In the genomic region with DNA sequence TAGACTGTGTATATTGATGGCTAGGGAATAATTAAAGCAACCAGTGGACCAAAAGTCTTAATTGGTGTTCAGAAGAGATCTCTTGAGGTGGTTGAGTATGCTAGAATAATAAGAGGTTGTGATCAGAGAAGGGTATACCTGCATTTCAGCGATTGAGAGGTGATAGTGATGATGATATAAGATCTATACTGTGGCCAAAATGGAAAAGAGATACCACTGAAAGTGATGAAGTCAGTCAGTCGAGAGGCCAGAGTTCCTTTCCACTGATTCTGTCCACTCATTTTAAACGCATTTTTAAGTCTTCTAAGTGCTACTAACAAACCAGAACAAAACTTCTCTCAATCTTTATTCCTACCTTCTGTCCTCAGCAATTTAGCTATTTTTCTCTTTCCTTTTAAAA, we compare ENCODE assay signal across 1 cellular context.
TF ChIP-seq lines count a peak whose summit lies in the region.

No MANE protein-coding gene starts in this region.

TF ChIP-seq in HepG2, 621 proteins besides CTCF, POLR2A, EP300 and RAD21:
- no peak for TF ChIP-seq ELF4 (CRISPR knock-in tag; IDR thresholded peaks at IDR 0.05; ENCODE audit: borderline replicate concordance)
- no peak for TF ChIP-seq NCOA2 (CRISPR knock-in tag; IDR thresholded peaks at IDR 0.05)
- TF ChIP-seq, protein P1, sequence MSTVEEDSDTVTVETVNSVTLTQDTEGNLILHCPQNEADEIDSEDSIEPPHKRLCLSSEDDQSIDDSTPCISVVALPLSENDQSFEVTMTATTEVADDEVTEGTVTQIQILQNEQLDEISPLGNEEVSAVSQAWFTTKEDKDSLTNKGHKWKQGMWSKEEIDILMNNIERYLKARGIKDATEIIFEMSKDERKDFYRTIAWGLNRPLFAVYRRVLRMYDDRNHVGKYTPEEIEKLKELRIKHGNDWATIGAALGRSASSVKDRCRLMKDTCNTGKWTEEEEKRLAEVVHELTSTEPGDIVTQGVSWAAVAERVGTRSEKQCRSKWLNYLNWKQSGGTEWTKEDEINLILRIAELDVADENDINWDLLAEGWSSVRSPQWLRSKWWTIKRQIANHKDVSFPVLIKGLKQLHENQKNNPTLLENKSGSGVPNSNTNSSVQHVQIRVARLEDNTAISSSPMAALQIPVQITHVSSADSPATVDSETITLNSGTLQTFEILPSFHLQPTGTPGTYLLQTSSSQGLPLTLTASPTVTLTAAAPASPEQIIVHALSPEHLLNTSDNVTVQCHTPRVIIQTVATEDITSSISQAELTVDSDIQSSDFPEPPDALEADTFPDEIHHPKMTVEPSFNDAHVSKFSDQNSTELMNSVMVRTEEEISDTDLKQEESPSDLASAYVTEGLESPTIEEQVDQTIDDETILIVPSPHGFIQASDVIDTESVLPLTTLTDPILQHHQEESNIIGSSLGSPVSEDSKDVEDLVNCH (CRISPR knock-in tag; IDR thresholded peaks at IDR 0.05), result no peak
- no peak for TF ChIP-seq ZNF207 (IDR thresholded peaks at IDR 0.05; ENCODE audit: borderline replicate concordance)
- TF ChIP-seq, protein P2, sequence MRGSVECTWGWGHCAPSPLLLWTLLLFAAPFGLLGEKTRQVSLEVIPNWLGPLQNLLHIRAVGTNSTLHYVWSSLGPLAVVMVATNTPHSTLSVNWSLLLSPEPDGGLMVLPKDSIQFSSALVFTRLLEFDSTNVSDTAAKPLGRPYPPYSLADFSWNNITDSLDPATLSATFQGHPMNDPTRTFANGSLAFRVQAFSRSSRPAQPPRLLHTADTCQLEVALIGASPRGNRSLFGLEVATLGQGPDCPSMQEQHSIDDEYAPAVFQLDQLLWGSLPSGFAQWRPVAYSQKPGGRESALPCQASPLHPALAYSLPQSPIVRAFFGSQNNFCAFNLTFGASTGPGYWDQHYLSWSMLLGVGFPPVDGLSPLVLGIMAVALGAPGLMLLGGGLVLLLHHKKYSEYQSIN (CRISPR knock-in tag; IDR thresholded peaks at IDR 0.05; ENCODE audit: borderline replicate concordance), result no peak
- TF ChIP-seq ZNF709 (CRISPR knock-in tag; IDR thresholded peaks at IDR 0.05), result no peak
- no peak for TF ChIP-seq ZKSCAN5 (CRISPR knock-in tag; IDR thresholded peaks at IDR 0.05)
- no peak for TF ChIP-seq IRX3 (CRISPR knock-in tag; IDR thresholded peaks at IDR 0.05; ENCODE audit: borderline replicate concordance, low read depth)
- no peak for TF ChIP-seq ZNF629 (CRISPR knock-in tag; conservative IDR thresholded peaks at IDR 0.05)
TF ChIP-seq in HepG2: peak in this region for 0.
